ENCODE assay signal across 9 cellular contexts in the genomic region with DNA sequence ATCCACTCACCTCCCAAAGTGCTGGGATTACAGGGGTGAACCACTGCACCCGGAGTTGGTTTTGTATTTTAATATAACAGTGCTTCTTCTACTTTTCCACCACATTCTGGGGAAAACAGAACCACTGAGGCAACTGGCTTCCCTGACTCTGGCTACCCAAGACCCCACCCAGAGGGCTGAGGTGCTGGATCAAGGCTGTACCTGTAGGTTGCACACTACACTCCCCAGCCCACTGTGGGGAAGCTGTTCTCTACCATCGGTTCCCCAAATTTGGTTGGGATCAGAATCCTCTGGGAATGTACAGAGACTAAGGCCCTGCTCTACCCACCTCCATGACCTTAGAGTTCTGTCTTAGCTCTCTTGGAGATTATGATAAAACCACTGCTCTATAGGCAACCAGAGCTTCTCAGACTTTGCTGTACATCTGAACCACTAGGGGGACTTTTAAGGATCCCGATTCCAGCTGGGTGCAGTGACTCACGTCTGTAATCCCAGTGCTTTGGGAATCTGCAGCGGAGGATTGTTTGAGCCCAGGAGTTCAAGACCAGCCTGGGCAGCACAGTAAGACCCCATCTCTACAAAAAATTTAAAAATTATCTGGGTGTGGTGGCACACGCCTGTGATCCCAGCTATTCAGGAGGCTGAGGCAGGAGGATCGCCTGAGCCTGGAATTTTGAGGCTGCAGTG. TPM values are rescaled to one million over a fixed set of nuclear protein-coding genes. Genes with fewer than 3 reads are reported as not detected.
A peak's percentile ranks its signal among the peaks of the same experiment; 100 is the strongest.
DNase-seq lines count a peak whose midpoint lies in the region; ATAC-seq and TF ChIP-seq lines count a peak whose summit lies in the region.
"Had no signal": no experiment of that assay in that cellular context is flagged by ENCODE, and none has a peak within 500 bp of the region (broad histone marks: within the 10 kb centered on the region; RNA-seq: fewer than 3 reads in every experiment).

No MANE protein-coding gene starts in this region.

- intact Hi-C loops in mucosa of descending colon (cut with DNase I, micrococcal nuclease) = no loop called here

- H3K4me1 Mint-ChIP-seq in activated T-cell treated with anti-CD3 and anti-CD28 coated beads, Interleukin-2, amount 50 U/mL, for 24 hours (ENCODE audit: low read depth) = peaks cover 7% of the 10 kb centered on the region

- H3K36me3 ChIP-seq in mucosa of descending colon (ENCODE audit: low read depth) = no peaks in the 10 kb centered on the region
- H3K36me3 ChIP-seq in effector memory CD4-positive, alpha-beta T cell (ENCODE audit: control insufficient read depth, insufficient read depth, low read length) = no peaks in the 10 kb centered on the region

- no peak overlapping the region for H3K27ac ChIP-seq in effector memory CD4-positive, alpha-beta T cell (ENCODE audit: insufficient read depth, low read length, poor library complexity, severe bottlenecking)

- TF ChIP-seq CTCF in astrocyte of the spinal cord (IDR thresholded peaks at IDR 0.05; ENCODE audit: low read depth, low read length) (peak; percentile 55), mucosa of descending colon (IDR thresholded peaks at IDR 0.05) (no peak)

- H3K27me3 Mint-ChIP-seq in activated T-cell treated with anti-CD3 and anti-CD28 coated beads, Interleukin-2, amount 50 U/mL, for 24 hours = peaks cover 11% of the 10 kb centered on the region

- no peaks in the 10 kb centered on the region for H3K9me3 Mint-ChIP-seq in activated T-cell treated with anti-CD3 and anti-CD28 coated beads, Interleukin-2, amount 50 U/mL, for 24 hours

- DNase-seq in G401 (ENCODE audit: low spot score) (peak; percentile 4), LoVo (ENCODE audit: low spot score) (peak; percentile 47), astrocyte of the spinal cord (ENCODE audit: low read depth, low spot score) (peak; percentile 33), mucosa of descending colon (peak in 1 of 3 donors; percentile 19), T1000 (lab: John Stamatoyannopoulos, UW) (no peak)
- no peak for DNase-seq in activated T-cell treated with anti-CD3 and anti-CD28 coated beads, Interleukin-2, amount 50 U/mL, for 24 hours
- no peak for DNase-seq in effector memory CD4-positive, alpha-beta T cell
- DNase-seq: NCI-H1436 had no signal

- no peaks in the 10 kb centered on the region for H3K4me1 ChIP-seq in mucosa of descending colon (ENCODE audit: low read depth)
- no peaks in the 10 kb centered on the region for H3K4me1 ChIP-seq in effector memory CD4-positive, alpha-beta T cell (ENCODE audit: control insufficient read depth, insufficient read depth, low read length, poor library complexity, severe bottlenecking)

- H3K4me3 Mint-ChIP-seq in activated T-cell treated with anti-CD3 and anti-CD28 coated beads, Interleukin-2, amount 50 U/mL, for 24 hours = no peak overlapping the region

- H3K27ac Mint-ChIP-seq in activated T-cell treated with anti-CD3 and anti-CD28 coated beads, Interleukin-2, amount 50 U/mL, for 24 hours = no peak overlapping the region

- peak; percentile 69 for ATAC-seq in mucosa of descending colon
- no peak for ATAC-seq in GM18498 (IDR thresholded peaks at IDR 0.05; ENCODE audit: unreplicated experiment)

- no peak overlapping the region for H3K4me3 ChIP-seq in astrocyte of the spinal cord (ENCODE audit: low read depth, low read length)
- no peak overlapping the region for H3K4me3 ChIP-seq in mucosa of descending colon
- H3K4me3 ChIP-seq in effector memory CD4-positive, alpha-beta T cell (ENCODE audit: insufficient read depth, low read depth, low read length, poor library complexity, severe bottlenecking) = no peak overlapping the region

- H3K27me3 ChIP-seq in effector memory CD4-positive, alpha-beta T cell (replicated peaks; ENCODE audit: control insufficient read depth, insufficient read depth, low read length, poor library complexity, severe bottlenecking) = no peaks in the 10 kb centered on the region

- H3K9me3 ChIP-seq in mucosa of descending colon = no peaks in the 10 kb centered on the region
- H3K9me3 ChIP-seq in effector memory CD4-positive, alpha-beta T cell (ENCODE audit: control insufficient read depth, low read length) = no peaks in the 10 kb centered on the region

- H3K36me3 Mint-ChIP-seq in activated T-cell treated with anti-CD3 and anti-CD28 coated beads, Interleukin-2, amount 50 U/mL, for 24 hours (ENCODE audit: low read depth) = no peaks in the 10 kb centered on the region

- in situ Hi-C loops in G401 (cut with HindIII; ENCODE audit: low sequenced_read_pairs) (no loop called here), astrocyte of the spinal cord (cut with HindIII; ENCODE audit: low sequenced_read_pairs) (no loop called here)

RNA-seq across cellular contexts. Expression of gene GNG4, which starts 51.6 kb away (rescaled TPM):
- 3.4 and 7.5 TPM in 2 replicates for total RNA-seq in G401 (2014; rRNA removed; shearing (Covaris generic))
- total RNA-seq in mucosa of descending colon = 1 to 10 TPM; 2.9 to 7.7 (median 4.6) TPM

Comparison
In these comparisons a context has a peak if more than half of its experiments do, and no peak if none do; other contexts are left out.
1. DNase-seq: peak in G401 (single experiment), LoVo (single experiment) and astrocyte of the spinal cord (single experiment); none in T1000 (single experiment), activated T-cell treated with anti-CD3 and anti-CD28 coated beads, Interleukin-2, amount 50 U/mL, for 24 hours (single experiment) and effector memory CD4-positive, alpha-beta T cell (0 of 3).